In genomic region chr14:71710001-71710400, GRCh38 we compare ENCODE assay signal across 25 cellular contexts.
"Had no signal": no experiment of that assay in that cellular context is flagged by ENCODE, and none has a peak within 500 bp of the region (broad histone marks: within the 10 kb centered on the region; RNA-seq: fewer than 3 reads in every experiment).

No MANE protein-coding gene starts in this region.

- H3K9ac ChIP-seq: KMS-11 had no signal

- H3K27ac Mint-ChIP-seq: activated naive CD4-positive, alpha-beta T cell treated with anti-CD3 and anti-CD28 coated beads, Interleukin-2, amount 50 U/mL, for 24 hours; activated T-helper 1 cell treated with anti-CD3 and anti-CD28 coated beads, Interleukin-12 subunit alpha, Interleukin-12 subunit beta, Interleukin-2, Interleukin-4 antibody, amounts not matched to agents 30 ng/mL and 10 ng/mL and 1 ng/mL, durations not matched to agents 14 hours and 24 hours and 36 hours; T-helper 1 cell treated with Interleukin-12 subunit alpha and Interleukin-12 subunit beta and Interleukin-4 antibody, amounts not matched to agents 30 μg/mL and 1 μg/mL, for 36 hours had no signal

- DNase-seq: activated CD4-positive, alpha-beta T cell treated with anti-CD3 and anti-CD28 coated beads for 4 hours; activated CD4-positive, alpha-beta T cell treated with anti-CD3 and anti-CD28 coated beads, Interleukin-2, amount 50 U/mL, for 4 hours; activated CD8-positive, alpha-beta memory T cell treated with anti-CD3 and anti-CD28 coated beads, Interleukin-2, amount 50 U/mL, for 48 hours; activated CD8-positive, alpha-beta T cell treated with anti-CD3 and anti-CD28 coated beads, Interleukin-2, amount 10 ng/mL, durations not matched to agents 7 days and 5 days; activated effector memory CD4-positive, alpha-beta T cell treated with Interleukin-2 at 50 U/mL for 16 hours; activated naive CD4-positive, alpha-beta T cell; activated T-cell treated with anti-CD3 and anti-CD28 coated beads, Interleukin-2, amount 50 U/mL, for 1 hour; caudate nucleus; MV-4-11; NCI-H1105; NCI-H1436; NCI-H1694 treated with DMSO at 0.1 percent for 48 hours; NCI-H2081; NCI-H2171 treated with DMSO at 0.1 percent for 48 hours; NCI-H226; NCI-H69; Peyer's patch; Right ventricle myocardium superior had no signal

- H3K4me2 ChIP-seq: KMS-11 had no signal

- H3K9me3 ChIP-seq: Peyer's patch, SJSA1 had no signal

- H3K27me3 Mint-ChIP-seq: activated naive CD4-positive, alpha-beta T cell treated with anti-CD3 and anti-CD28 coated beads, Interleukin-2, amount 50 U/mL, for 24 hours had no signal

- ATAC-seq: activated CD4-positive, CD25-positive, alpha-beta regulatory T cell treated with anti-CD3 and anti-CD28 coated beads, Interleukin-2, amount 50 U/mL, for 24 hours; activated CD8-positive, alpha-beta T cell treated with anti-CD3 and anti-CD28 coated beads, Interleukin-2, amount 10 ng/mL, durations not matched to agents 7 days and 5 days had no signal

- H3K4me3 Mint-ChIP-seq: activated CD8-positive, alpha-beta T cell treated with anti-CD3 and anti-CD28 coated beads, Interleukin-2, amount 10 ng/mL, durations not matched to agents 7 days and 5 days; activated naive CD4-positive, alpha-beta T cell treated with anti-CD3 and anti-CD28 coated beads, Interleukin-2, amount 50 U/mL, for 24 hours; activated T-helper 1 cell treated with anti-CD3 and anti-CD28 coated beads, Interleukin-12 subunit alpha, Interleukin-12 subunit beta, Interleukin-2, Interleukin-4 antibody, amounts not matched to agents 30 ng/mL and 10 ng/mL and 1 ng/mL, durations not matched to agents 14 hours and 24 hours and 36 hours; T-helper 1 cell treated with Interleukin-12 subunit alpha and Interleukin-12 subunit beta and Interleukin-4 antibody, amounts not matched to agents 30 μg/mL and 1 μg/mL, for 36 hours had no signal

- H3K4me3 ChIP-seq: Peyer's patch, SJSA1 had no signal

- H3K9me3 Mint-ChIP-seq: activated naive CD4-positive, alpha-beta T cell treated with anti-CD3 and anti-CD28 coated beads, Interleukin-2, amount 50 U/mL, for 24 hours; activated T-helper 1 cell treated with anti-CD3 and anti-CD28 coated beads, Interleukin-12 subunit alpha, Interleukin-12 subunit beta, Interleukin-2, Interleukin-4 antibody, amounts not matched to agents 30 ng/mL and 10 ng/mL and 1 ng/mL, durations not matched to agents 14 hours and 24 hours and 36 hours; T-helper 1 cell treated with Interleukin-12 subunit alpha and Interleukin-12 subunit beta and Interleukin-4 antibody, amounts not matched to agents 30 μg/mL and 1 μg/mL, for 36 hours had no signal

- H3K27ac ChIP-seq: KMS-11, Peyer's patch, RWPE1 had no signal

- H3K4me1 ChIP-seq: Peyer's patch had no signal

- H3K27me3 ChIP-seq: Peyer's patch, SJSA1 had no signal
